18 cellular contexts compared by ENCODE assay signal in genomic region chr1:228120351-228121091, GRCh38. TPM values are rescaled to one million over a fixed set of nuclear protein-coding genes. Genes with fewer than 3 reads are reported as not detected.
DNase-seq lines count a peak whose midpoint lies in the region; ATAC-seq, FAIRE-seq and TF ChIP-seq lines count a peak whose summit lies in the region.
"Had no signal": no experiment of that assay in that cellular context is flagged by ENCODE, and none has a peak within 500 bp of the region (broad histone marks: within the 10 kb centered on the region; RNA-seq: fewer than 3 reads in every experiment).

No MANE protein-coding gene starts in this region.

- no peak overlapping the region for H3K9ac ChIP-seq in GM12878 (ENCODE audit: control insufficient read depth, insufficient read depth, low read length)

- H3K27ac ChIP-seq in ACC112 (ENCODE audit: low read depth, low read length) = peak overlapping the region; percentile 29
- no peak overlapping the region for H3K27ac ChIP-seq in GM12878 (ENCODE audit: control insufficient read depth, insufficient read depth)
- peak overlapping the region; percentile 28 for H3K27ac ChIP-seq in foreskin keratinocyte
- H3K27ac ChIP-seq: brain microvascular endothelial cell had no signal

- H3K4me3 ChIP-seq in ACC112 (ENCODE audit: low read depth, low read length) (no peak overlapping the region), GM12878 (no peak overlapping the region)

- H3K4me1 ChIP-seq in ACC112 (ENCODE audit: control insufficient read depth, insufficient read depth, low read length, unreplicated experiment) (no peaks in the 10 kb centered on the region), GM12878 (ENCODE audit: control insufficient read depth, insufficient read depth, low read length) (no peaks in the 10 kb centered on the region), foreskin keratinocyte (peaks cover 24% of the 10 kb centered on the region)

- TF ChIP-seq RAD21 in GM12878 (IDR thresholded peaks at IDR 0.05; ENCODE audit: insufficient read depth, low read depth, low read length) = no peak

- no peak overlapping the region for H3K4me2 ChIP-seq in GM12878 (ENCODE audit: control insufficient read depth, insufficient read depth)

- DNase-seq in HT1080 (ENCODE audit: low read depth) = peak; percentile 63
- DNase-seq in GM12878 (ENCODE audit: low read depth, low spot score) = no peak
- peak; percentile 60 to 79 for DNase-seq in foreskin keratinocyte
- DNase-seq in GM19238 (ENCODE audit: insufficient read length, low spot score) = no peak
- no peak for DNase-seq in activated CD4-positive, CD25-positive, alpha-beta regulatory T cell treated with anti-CD3 and anti-CD28 coated beads, Interleukin-2, amount 50 U/mL, for 72 hours
- DNase-seq: activated B cell treated with CpG ODN at 0.5 μM for 24 hours; activated CD8-positive, alpha-beta memory T cell treated with anti-CD3 and anti-CD28 coated beads, Interleukin-2, amount 50 U/mL, for 4 hours; activated naive CD4-positive, alpha-beta T cell treated with anti-CD3 and anti-CD28 coated beads, Interleukin-2, amount 10 ng/mL, durations not matched to agents 7 days and 5 days; brain microvascular endothelial cell; Caco-2; hypothalamus; NCI-H187; NCI-H446; retina; SIG-M5 had no signal

- no peak for TF ChIP-seq POLR2A in GM12878 (IDR thresholded peaks at IDR 0.05; ENCODE audit: low read depth, low read length)

- BruUV-seq in GM12878 (replicated peaks; lab: Mats Ljungman, UMichigan) = TSS peak; percentile 74

- RAD21 ChIA-PET in GM12878 (lab: Charles Lee; ENCODE audit: unreplicated experiment) = no interaction called here

- no peak for ATAC-seq in GM12878
- ATAC-seq in foreskin keratinocyte = peak; percentile 55
- no peak for ATAC-seq in HG02870 (IDR thresholded peaks at IDR 0.05; ENCODE audit: unreplicated experiment)
- no peak for ATAC-seq in HG03280 (IDR thresholded peaks at IDR 0.05; ENCODE audit: unreplicated experiment)

- TF ChIP-seq CTCF in GM12878 (IDR thresholded peaks at IDR 0.05 in 2 of 3, conservative IDR thresholded peaks at IDR 0.05 in 1 of 3; ENCODE audit: control insufficient read depth in 2 of 3, extremely low read depth in 1 of 3, insufficient read depth in 1 of 3, low read depth in 3 of 3, low read length in 3 of 3) (no peak), foreskin keratinocyte (conservative IDR thresholded peaks at IDR 0.05) (peak; percentile 51)

- CTCF ChIA-PET in GM12878 (lab: Yijun Ruan, JAX) = interaction anchor here (1.3 kb wide), 1 partner anchor 121 kb away, joined by 3 read pairs; no protein-coding TSS in a partner anchor

- intact Hi-C loops in GM12878 (cut with micrococcal nuclease; ENCODE audit: unreplicated experiment) = no loop called here

- peaks cover 14% of the 10 kb centered on the region; the same call in 1 of the 2 replicates for H3K27me3 ChIP-seq in ACC112 (ENCODE audit: insufficient read depth, low read length)
- H3K27me3 ChIP-seq in GM12878 (replicated peaks in 1 of 2; ENCODE audit: control insufficient read depth in 2 of 2, insufficient read depth in 2 of 2, low read length in 1 of 2) = no peaks in the 10 kb centered on the region
- no peaks in the 10 kb centered on the region for H3K27me3 ChIP-seq in foreskin keratinocyte
- H3K27me3 ChIP-seq: brain microvascular endothelial cell had no signal

- H2AFZ ChIP-seq in ACC112 (ENCODE audit: low read length, unreplicated experiment) (no peak overlapping the region), GM12878 (ENCODE audit: control insufficient read depth, low read depth, low read length) (no peak overlapping the region; the same call in 1 of the 2 replicates)

- H4K20me1 ChIP-seq in GM12878 (ENCODE audit: control insufficient read depth, insufficient read depth) = no peaks in the 10 kb centered on the region

- SMC1A ChIA-PET in GM12878 (lab: Charles Lee; ENCODE audit: uncharacterized antibody, unreplicated experiment) = no interaction called here

- TF ChIP-seq EP300 in GM12878 (IDR thresholded peaks at IDR 0.05; ENCODE audit: borderline replicate concordance in 1 of 2, control insufficient read depth in 1 of 2, low read depth in 2 of 2, low read length in 2 of 2) = no peak

- no peaks in the 10 kb centered on the region; the same call in 2 of the 3 replicates for H3K9me3 ChIP-seq in GM12878 (replicated peaks; ENCODE audit: control insufficient read depth, insufficient read depth, low read length)

- H3K79me2 ChIP-seq in ACC112 (ENCODE audit: control insufficient read depth, insufficient read depth, low read length, unreplicated experiment) (no peaks in the 10 kb centered on the region), GM12878 (ENCODE audit: control insufficient read depth, insufficient read depth, low read length) (no peaks in the 10 kb centered on the region)

- no peaks in the 10 kb centered on the region for H3K36me3 ChIP-seq in ACC112 (ENCODE audit: insufficient read depth, low read length)
- no peaks in the 10 kb centered on the region for H3K36me3 ChIP-seq in GM12878 (ENCODE audit: control insufficient read depth in 2 of 2, insufficient read depth in 2 of 2, low read length in 1 of 2)
- H3K36me3 ChIP-seq: brain microvascular endothelial cell had no signal

- POLR2A ChIA-PET in GM12878 (lab: Charles Lee) = interaction anchor here (1.3 kb wide), 1 partner anchor 11 kb away, joined by 4 read pairs; no protein-coding TSS in a partner anchor

- in situ Hi-C loops in GM12878 (cut with MboI) = no loop called here

- no peak for FAIRE-seq in GM12878 (lab: Jason Lieb, UNC)

- 73% methylated on average over 3 of the region's 3 CpGs for WGBS in GM12878 (ENCODE audit: insufficient coverage, insufficient replicate concordance, low lambda C conversion rate, missing lambda C conversion rate)

RNA-seq across cellular contexts. Expression of gene MRPL55, which starts 11.4 kb away (rescaled TPM):
- total RNA-seq in HT1080 (2014; rRNA removed; shearing (Covaris generic)) = 53.8 and 73.2 TPM in 2 replicates
- polyA plus RNA-seq in HT1080 (2015; cell fraction: cytosol; rRNA removed) = 34.8 and 44.4 TPM in 2 replicates
- polyA plus RNA-seq in HT1080 (2015; cell fraction: nucleus; rRNA removed) = 45.6 and 71.3 TPM in 2 replicates
- total RNA-seq in GM12878 (2013; cell fraction: nucleolus; rRNA removed) = 43.8 and 45.7 TPM in 2 replicates
- 81.9 and 93.4 TPM in 2 replicates for total RNA-seq in GM12878 (2014; rRNA removed)
- 25.5 and 35.1 TPM in 2 replicates for total RNA-seq in GM12878 (2014; rRNA removed; fragmentation: Illumina TruSeq; extraction: Trizol)
- total RNA-seq in GM12878 (2021) = 47.6 and 54.9 TPM in 2 replicates
- 30.7 TPM for polyA plus RNA-seq in GM12878 (2011; ENCODE audit: low read depth)
- polyA plus RNA-seq in GM12878 (2011; rRNA removed) = 17.0 and 39.3 TPM in 2 replicates
- 66.7 and 115 TPM in 2 replicates for polyA plus RNA-seq in GM12878 (2011; cell fraction: cytosol; rRNA removed)
- polyA plus RNA-seq in GM12878 (2011; cell fraction: nucleus; rRNA removed) = 172 and 194 TPM in 2 replicates
- 45.5 and 64.1 TPM in 2 replicates for polyA plus RNA-seq in GM12878 (2012)
- 8.8 and 42.1 TPM in 2 replicates for polyA plus RNA-seq in GM12878 (2014; fragmentation: Illumina TruSeq; extraction: Trizol)
- 10 to 100 TPM; 15.1 to 56.7 TPM for polyA plus RNA-seq in GM12878 (2014; fragmentation: Nextera tagmentation; extraction: Ambion mirVana)
- 91.0 and 96.3 TPM in 2 replicates for polyA plus RNA-seq in GM12878 (2014; rRNA removed)
- 100 to 1,000 TPM; 129 to 143 TPM for polyA plus RNA-seq in GM12878 (2016; fragmentation: Nextera tagmentation; extraction: Ambion mirVana)
- 24.7 and 44.2 TPM in 2 replicates for polyA minus RNA-seq in GM12878 (2011; rRNA and poly(A)+ RNA removed)
- 16.6 and 20.5 TPM in 2 replicates for polyA minus RNA-seq in GM12878 (2011; cell fraction: cytosol; rRNA and poly(A)+ RNA removed)
- polyA minus RNA-seq in GM12878 (2011; cell fraction: nucleus; rRNA and poly(A)+ RNA removed) = 31.3 and 40.2 TPM in 2 replicates
- total RNA-seq in foreskin keratinocyte = 73.6 and 77.5 TPM in 2 replicates
- polyA plus RNA-seq in foreskin keratinocyte = 105 and 111 TPM in 2 replicates

RNA-seq across cellular contexts. Expression of gene C1orf35, which starts 17.4 kb away (rescaled TPM):
- 18.5 and 19.7 TPM in 2 replicates for total RNA-seq in HT1080 (2014; rRNA removed; shearing (Covaris generic))
- 14.2 and 14.5 TPM in 2 replicates for polyA plus RNA-seq in HT1080 (2015; cell fraction: cytosol; rRNA removed)
- 22.4 and 27.5 TPM in 2 replicates for polyA plus RNA-seq in HT1080 (2015; cell fraction: nucleus; rRNA removed)
- 5.5 and 6.0 TPM in 2 replicates for total RNA-seq in GM12878 (2013; cell fraction: nucleolus; rRNA removed)
- total RNA-seq in GM12878 (2014; rRNA removed) (14.0 and 14.6 TPM in 2 replicates), GM12878 (2014; rRNA removed; fragmentation: Illumina TruSeq; extraction: Trizol) (5.9 and 6.7 TPM in 2 replicates), GM12878 (2021) (20.8 and 21.5 TPM in 2 replicates), foreskin keratinocyte (21.2 and 22.8 TPM in 2 replicates)
- 5.1 TPM for polyA plus RNA-seq in GM12878 (2011; ENCODE audit: low read depth)
- polyA plus RNA-seq in GM12878 (2011; rRNA removed) (3.1 and 6.6 TPM in 2 replicates), GM12878 (2014; fragmentation: Illumina TruSeq; extraction: Trizol) (1.6 and 5.5 TPM in 2 replicates), GM12878 (2014; fragmentation: Nextera tagmentation; extraction: Ambion mirVana) (1 to 10 TPM; 2.5 to 4.8 TPM), GM12878 (2014; rRNA removed) (18.8 and 19.5 TPM in 2 replicates), GM12878 (2016; fragmentation: Nextera tagmentation; extraction: Ambion mirVana) (10 to 100 TPM; 26.7 to 27.0 TPM), foreskin keratinocyte (32.8 and 34.0 TPM in 2 replicates)
- polyA plus RNA-seq in GM12878 (2011; cell fraction: cytosol; rRNA removed) = 10.1 and 14.3 TPM in 2 replicates
- polyA plus RNA-seq in GM12878 (2011; cell fraction: nucleus; rRNA removed) = 23.8 and 28.1 TPM in 2 replicates
- polyA plus RNA-seq in GM12878 (2012) = 13.2 and 16.0 TPM in 2 replicates
- 1.2 and 2.7 TPM in 2 replicates for polyA minus RNA-seq in GM12878 (2011; rRNA and poly(A)+ RNA removed)
- polyA minus RNA-seq in GM12878 (2011; cell fraction: cytosol; rRNA and poly(A)+ RNA removed) = 1.8 and 2.7 TPM in 2 replicates
- polyA minus RNA-seq in GM12878 (2011; cell fraction: nucleus; rRNA and poly(A)+ RNA removed) = 3.5 and 4.8 TPM in 2 replicates

RNA-seq across cellular contexts. Expression of gene GUK1, which starts 19.6 kb away (rescaled TPM):
- 208 and 294 TPM in 2 replicates for total RNA-seq in HT1080 (2014; rRNA removed; shearing (Covaris generic))
- polyA plus RNA-seq in HT1080 (2015; cell fraction: cytosol; rRNA removed) = 225 and 276 TPM in 2 replicates
- 154 and 172 TPM in 2 replicates for polyA plus RNA-seq in HT1080 (2015; cell fraction: nucleus; rRNA removed)
- 142 and 146 TPM in 2 replicates for total RNA-seq in GM12878 (2013; cell fraction: nucleolus; rRNA removed)
- total RNA-seq in GM12878 (2014; rRNA removed) (214 and 235 TPM in 2 replicates), GM12878 (2014; rRNA removed; fragmentation: Illumina TruSeq; extraction: Trizol) (82.0 and 98.3 TPM in 2 replicates), GM12878 (2021) (183 and 195 TPM in 2 replicates), foreskin keratinocyte (424 and 441 TPM in 2 replicates)
- 101 TPM for polyA plus RNA-seq in GM12878 (2011; ENCODE audit: low read depth)
- polyA plus RNA-seq in GM12878 (2011; rRNA removed) (107 and 224 TPM in 2 replicates), GM12878 (2014; fragmentation: Illumina TruSeq; extraction: Trizol) (4.2 and 28.9 TPM in 2 replicates), GM12878 (2014; fragmentation: Nextera tagmentation; extraction: Ambion mirVana) (10 to 100 TPM in 1 of 2 experiments, 1 to 10 TPM in 1; 6.3 to 39.2 TPM), GM12878 (2014; rRNA removed) (227 and 264 TPM in 2 replicates), GM12878 (2016; fragmentation: Nextera tagmentation; extraction: Ambion mirVana) (100 to 1,000 TPM; 349 to 357 TPM), foreskin keratinocyte (603 and 671 TPM in 2 replicates)
- 381 and 606 TPM in 2 replicates for polyA plus RNA-seq in GM12878 (2011; cell fraction: cytosol; rRNA removed)
- 634 and 756 TPM in 2 replicates for polyA plus RNA-seq in GM12878 (2011; cell fraction: nucleus; rRNA removed)
- 190 and 243 TPM in 2 replicates for polyA plus RNA-seq in GM12878 (2012)
- polyA minus RNA-seq in GM12878 (2011; rRNA and poly(A)+ RNA removed) = 103 and 217 TPM in 2 replicates
- polyA minus RNA-seq in GM12878 (2011; cell fraction: cytosol; rRNA and poly(A)+ RNA removed) = 59.5 and 69.8 TPM in 2 replicates
- 116 and 141 TPM in 2 replicates for polyA minus RNA-seq in GM12878 (2011; cell fraction: nucleus; rRNA and poly(A)+ RNA removed)

RNA-seq across cellular contexts. Expression of gene GJC2, which starts 29.2 kb away (rescaled TPM):
- total RNA-seq in HT1080 (2014; rRNA removed; shearing (Covaris generic)) = 0.10 and 0.31 TPM in 2 replicates
- 0.05 and 0.25 TPM in 2 replicates for polyA plus RNA-seq in HT1080 (2015; cell fraction: cytosol; rRNA removed)
- 0.10 and 0.43 TPM in 2 replicates for polyA plus RNA-seq in HT1080 (2015; cell fraction: nucleus; rRNA removed)
- total RNA-seq in GM12878 (2013; cell fraction: nucleolus; rRNA removed) = 0.27 and 0.65 TPM in 2 replicates
- total RNA-seq in GM12878 (2014; rRNA removed) (0.06 and 0.11 TPM in 2 replicates), GM12878 (2014; rRNA removed; fragmentation: Illumina TruSeq; extraction: Trizol) (0.09 TPM in 2 replicates), GM12878 (2021) (0.44 TPM in 1 of 2 replicates, not detected in the other), foreskin keratinocyte (0.82 and 1.1 TPM in 2 replicates)
- not detected for polyA plus RNA-seq in GM12878 (2011; ENCODE audit: low read depth)
- polyA plus RNA-seq in GM12878 (2011; rRNA removed) (0.03 and 0.04 TPM in 2 replicates), GM12878 (2014; fragmentation: Illumina TruSeq; extraction: Trizol) (0.04 TPM in 1 of 2 replicates, not detected in the other), GM12878 (2014; fragmentation: Nextera tagmentation; extraction: Ambion mirVana) (not detected), GM12878 (2014; rRNA removed) (0.26 and 0.32 TPM in 2 replicates), GM12878 (2016; fragmentation: Nextera tagmentation; extraction: Ambion mirVana) (not detected), foreskin keratinocyte (0.82 and 1.0 TPM in 2 replicates)
- polyA plus RNA-seq in GM12878 (2011; cell fraction: cytosol; rRNA removed) = 0.06 and 0.07 TPM in 2 replicates
- 0.24 and 0.51 TPM in 2 replicates for polyA plus RNA-seq in GM12878 (2011; cell fraction: nucleus; rRNA removed)
- 0.15 and 0.22 TPM in 2 replicates for polyA plus RNA-seq in GM12878 (2012)
- polyA minus RNA-seq in GM12878 (2011; rRNA and poly(A)+ RNA removed) = 0.21 TPM in 1 of 2 replicates, not detected in the other
- polyA minus RNA-seq in GM12878 (2011; cell fraction: cytosol; rRNA and poly(A)+ RNA removed) = not detected in 2 replicates
- polyA minus RNA-seq in GM12878 (2011; cell fraction: nucleus; rRNA and poly(A)+ RNA removed) = 0.24 and 0.96 TPM in 2 replicates

RNA-seq across cellular contexts. Expression of gene ARF1, which starts 38.0 kb away (rescaled TPM):
- 240 and 355 TPM in 2 replicates for total RNA-seq in HT1080 (2014; rRNA removed; shearing (Covaris generic))
- 607 and 626 TPM in 2 replicates for polyA plus RNA-seq in HT1080 (2015; cell fraction: cytosol; rRNA removed)
- polyA plus RNA-seq in HT1080 (2015; cell fraction: nucleus; rRNA removed) = 345 and 357 TPM in 2 replicates
- 46.2 and 52.9 TPM in 2 replicates for total RNA-seq in GM12878 (2013; cell fraction: nucleolus; rRNA removed)
- total RNA-seq in GM12878 (2014; rRNA removed) (226 and 267 TPM in 2 replicates), GM12878 (2014; rRNA removed; fragmentation: Illumina TruSeq; extraction: Trizol) (113 and 131 TPM in 2 replicates), GM12878 (2021) (296 and 300 TPM in 2 replicates), foreskin keratinocyte (273 and 306 TPM in 2 replicates)
- polyA plus RNA-seq in GM12878 (2011; ENCODE audit: low read depth) = 141 TPM
- polyA plus RNA-seq in GM12878 (2011; rRNA removed) (178 and 316 TPM in 2 replicates), GM12878 (2014; fragmentation: Illumina TruSeq; extraction: Trizol) (97.0 and 247 TPM in 2 replicates), GM12878 (2014; fragmentation: Nextera tagmentation; extraction: Ambion mirVana) (10 to 100 TPM; 48.4 to 97.3 TPM), GM12878 (2014; rRNA removed) (352 and 369 TPM in 2 replicates), GM12878 (2016; fragmentation: Nextera tagmentation; extraction: Ambion mirVana) (100 to 1,000 TPM; 481 to 508 TPM), foreskin keratinocyte (384 and 386 TPM in 2 replicates)
- polyA plus RNA-seq in GM12878 (2011; cell fraction: cytosol; rRNA removed) = 534 and 696 TPM in 2 replicates
- 285 and 308 TPM in 2 replicates for polyA plus RNA-seq in GM12878 (2011; cell fraction: nucleus; rRNA removed)
- polyA plus RNA-seq in GM12878 (2012) = 283 and 294 TPM in 2 replicates
- polyA minus RNA-seq in GM12878 (2011; rRNA and poly(A)+ RNA removed) = 403 and 507 TPM in 2 replicates
- polyA minus RNA-seq in GM12878 (2011; cell fraction: cytosol; rRNA and poly(A)+ RNA removed) = 202 and 205 TPM in 2 replicates
- polyA minus RNA-seq in GM12878 (2011; cell fraction: nucleus; rRNA and poly(A)+ RNA removed) = 64.4 and 99.1 TPM in 2 replicates

Comparison
In these comparisons a context has a peak if more than half of its experiments do, and no peak if none do; other contexts are left out.
1. DNase-seq: peak in HT1080 (single experiment) and foreskin keratinocyte (2 of 2); none in GM12878 (single experiment), GM19238 (single experiment) and activated CD4-positive, CD25-positive, alpha-beta regulatory T cell treated with anti-CD3 and anti-CD28 coated beads, Interleukin-2, amount 50 U/mL, for 72 hours (single experiment).